In the genomic region with DNA sequence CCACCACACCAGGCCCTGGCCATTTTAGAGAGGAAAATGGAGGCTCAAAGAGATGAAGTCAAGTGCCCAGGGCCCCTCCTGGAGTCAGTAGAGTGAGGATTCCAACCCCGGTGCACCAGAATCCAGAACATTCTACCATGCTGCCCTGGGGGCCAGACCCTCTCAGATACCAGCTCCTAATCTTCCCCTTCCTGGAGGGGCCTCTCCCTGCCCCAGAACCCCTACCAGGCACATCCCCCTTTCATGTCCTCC, we compare ENCODE assay signal across 11 cellular contexts. TPM values are rescaled to one million over a fixed set of nuclear protein-coding genes. Genes with fewer than 3 reads are reported as not detected.
DNase-seq lines count a peak whose midpoint lies in the region; ATAC-seq and TF ChIP-seq lines count a peak whose summit lies in the region.
"Had no signal": no experiment of that assay in that cellular context is flagged by ENCODE, and none has a peak within 500 bp of the region (broad histone marks: within the 10 kb centered on the region; RNA-seq: fewer than 3 reads in every experiment).

No MANE protein-coding gene starts in this region.

- no peak overlapping the region for H3K9ac ChIP-seq in mammary epithelial cell (ENCODE audit: insufficient read depth, low read length)
- H3K9ac ChIP-seq in mucosa of stomach (ENCODE audit: low read length) = peak overlapping the region; percentile 17

- no peak overlapping the region for H2AFZ ChIP-seq in mammary epithelial cell (ENCODE audit: low read depth, low read length)

- CTCF ChIA-PET in MCF 10A (lab: Yijun Ruan, JAX) (interaction anchor here (0.6 kb wide), 1 partner anchor 107 kb away, joined by 3 read pairs; no protein-coding TSS in a partner anchor), mammary epithelial cell (lab: Charles Lee; ENCODE audit: low non-redundant PET) (no interaction called here), GM10248 (lab: Yijun Ruan, JAX) (interaction anchor here (1.0 to 3.3 kb wide), 4 partner anchors 9 to 219 kb away, joined by 3 to 17 read pairs (median 4); partner anchors contain the start of genes MRPS12 and SARS2)

- TF ChIP-seq POLR2A in body of pancreas (IDR thresholded peaks at IDR 0.05) (no peak), upper lobe of left lung (IDR thresholded peaks at IDR 0.05) (no peak)

- H3K4me3 ChIP-seq in mammary epithelial cell (replicated peaks in 1 of 3; ENCODE audit: insufficient read depth in 1 of 3, low read depth in 2 of 3, low read length in 3 of 3) (no peak overlapping the region), body of pancreas (no peak overlapping the region), mucosa of stomach (ENCODE audit: low read length) (no peak overlapping the region), upper lobe of left lung (no peak overlapping the region)
- H3K4me3 ChIP-seq: psoas muscle had no signal

- intact Hi-C loops in MCF 10A (cut with micrococcal nuclease) (no loop called here), mammary epithelial cell (cut with micrococcal nuclease) (no loop called here), body of pancreas (cut with DNase I) (no loop called here)

- peaks cover 51% of the 10 kb centered on the region for H3K36me3 Mint-ChIP-seq in MCF 10A (ENCODE audit: insufficient read depth, unreplicated experiment)

- in situ Hi-C loops in mammary epithelial cell (cut with MboI; ENCODE audit: low sequenced_read_pairs in 2 of 2) = loop anchor here in 1 of 2 donors (25.0 kb wide), 1 partner anchor 104 kb away; the partner anchor contains the start of genes ECH1 and HNRNPL

- no peaks in the 10 kb centered on the region for H3K9me3 ChIP-seq in mammary epithelial cell (replicated peaks; ENCODE audit: insufficient read depth, low read length)
- no peaks in the 10 kb centered on the region for H3K9me3 ChIP-seq in body of pancreas
- no peaks in the 10 kb centered on the region for H3K9me3 ChIP-seq in mucosa of stomach (ENCODE audit: control insufficient read depth, low read length)
- H3K9me3 ChIP-seq in upper lobe of left lung = no peaks in the 10 kb centered on the region
- H3K9me3 ChIP-seq: psoas muscle had no signal

- H3K4me3 Mint-ChIP-seq in MCF 10A (ENCODE audit: unreplicated experiment) = no peak overlapping the region

- H3K79me2 ChIP-seq in mammary epithelial cell (ENCODE audit: insufficient read depth, low read length) = peaks cover 7% of the 10 kb centered on the region

- no peaks in the 10 kb centered on the region for H4K20me1 ChIP-seq in mammary epithelial cell (ENCODE audit: insufficient read depth, low read length)

- H3K9me3 Mint-ChIP-seq in MCF 10A (ENCODE audit: unreplicated experiment) = no peaks in the 10 kb centered on the region

- peaks cover 27% of the 10 kb centered on the region for H3K4me1 Mint-ChIP-seq in MCF 10A (ENCODE audit: insufficient read depth, unreplicated experiment)

- no peaks in the 10 kb centered on the region for H3K27me3 ChIP-seq in mammary epithelial cell (ENCODE audit: insufficient read depth, low read length)
- no peaks in the 10 kb centered on the region for H3K27me3 ChIP-seq in body of pancreas
- no peaks in the 10 kb centered on the region for H3K27me3 ChIP-seq in mucosa of stomach (ENCODE audit: control insufficient read depth, insufficient read depth, low read length)
- H3K27me3 ChIP-seq in upper lobe of left lung = no peaks in the 10 kb centered on the region

- no peak for TF ChIP-seq EP300 in upper lobe of left lung (IDR thresholded peaks at IDR 0.05)

- H3K27ac ChIP-seq in mammary epithelial cell (ENCODE audit: insufficient read depth, low read depth, low read length) (no peak overlapping the region), body of pancreas (peak overlapping the region in 3 of 4 donors; percentile 90 to 92 (median 90)), upper lobe of left lung (peak overlapping the region; percentile 46 to 89 (median 84))

- H3K4me1 ChIP-seq in mammary epithelial cell (ENCODE audit: insufficient read depth, low read length) (peaks cover 30% of the 10 kb centered on the region), body of pancreas (peaks cover 63% of the 10 kb centered on the region), mucosa of stomach (ENCODE audit: control insufficient read depth, insufficient read depth, low read length) (peaks cover 49% of the 10 kb centered on the region), upper lobe of left lung (peaks cover 33 to 73% (median 48%) of the 10 kb centered on the region in 4 donors)

- H3K36me3 ChIP-seq in mammary epithelial cell (ENCODE audit: insufficient read depth, low read length) (peaks cover 23% of the 10 kb centered on the region), body of pancreas (replicated peaks in 1 of 2; ENCODE audit: insufficient read depth in 1 of 2, low read depth in 2 of 2) (peaks cover 0 to 3% of the 10 kb centered on the region in 2 donors), mucosa of stomach (ENCODE audit: control insufficient read depth, insufficient read depth, low read length) (peaks cover 5% of the 10 kb centered on the region), upper lobe of left lung (peaks cover 6 to 41% (median 29%) of the 10 kb centered on the region in 4 donors)

- DNase-seq in MCF 10A (ENCODE audit: unreplicated experiment) = no peak
- DNase-seq in mammary epithelial cell = no peak
- DNase-seq in body of pancreas = no peak
- no peak for DNase-seq in upper lobe of left lung
- no peak for DNase-seq in GM10248 (ENCODE audit: extremely low spot score)
- DNase-seq in GF-D8 (lab: John Stamatoyannopoulos, UW) = no peak
- no peak for DNase-seq in HCEC 1CT
- DNase-seq: GOT3, NCI-H1092, psoas muscle had no signal

- H3K4me2 ChIP-seq in mammary epithelial cell (ENCODE audit: insufficient read depth, low read depth, low read length) = no peak overlapping the region

- ATAC-seq in body of pancreas (no peak), upper lobe of left lung (ENCODE audit: low FRiP score in 2 of 2) (no peak)

- peak overlapping the region; percentile 59 for H3K27ac Mint-ChIP-seq in MCF 10A (ENCODE audit: low read depth, unreplicated experiment)

- no TSS peak for BruUV-seq in MCF 10A (replicated peaks; lab: Mats Ljungman, UMichigan)
- no TSS peak for BruUV-seq in mammary epithelial cell (replicated peaks; lab: Mats Ljungman, UMichigan)

- WGBS in mammary epithelial cell (ENCODE audit: low coverage, missing lambda C conversion rate) = 86% methylated on average over 1 of the region's 1 CpG
- WGBS in body of pancreas, 2 donors = 100% methylated on average over 1 of the region's 1 CpG
- WGBS in upper lobe of left lung, 2 donors = 100% methylated on average over 1 of the region's 1 CpG

- TF ChIP-seq CTCF in MCF 10A (IDR thresholded peaks at IDR 0.05; ENCODE audit: unreplicated experiment) (no peak), mammary epithelial cell (conservative IDR thresholded peaks at IDR 0.05 in 1 of 2, IDR thresholded peaks at IDR 0.05 in 1 of 2; ENCODE audit: extremely low read depth in 1 of 2, insufficient read depth in 1 of 2, low read depth in 1 of 2, low read length in 2 of 2) (no peak), body of pancreas (IDR thresholded peaks at IDR 0.05) (no peak), upper lobe of left lung (IDR thresholded peaks at IDR 0.05) (no peak), GM10248 (IDR thresholded peaks at IDR 0.05; ENCODE audit: control extremely low read depth, extremely low read depth, low read depth, missing control alignments) (no peak)

- dilution Hi-C loops in mammary epithelial cell (cut with HindIII; ENCODE audit: low sequenced_read_pairs) = no loop called here

- POLR2A ChIA-PET in MCF 10A (lab: Yijun Ruan, JAX) = interaction anchor here (0.7 to 2.2 kb wide), 8 partner anchors 10 to 197 kb away, joined by 3 to 7 read pairs (median 4); partner anchors contain the start of genes ECH1, MRPS12 and SARS2
- POLR2A ChIA-PET in GM10248 (lab: Yijun Ruan, JAX) = no interaction called here

- H3K27me3 Mint-ChIP-seq in MCF 10A (ENCODE audit: insufficient read depth, unreplicated experiment) = no peaks in the 10 kb centered on the region

RNA-seq across cellular contexts. Expression of gene CAPN12, which starts 11.1 kb away (rescaled TPM):
- total RNA-seq in MCF 10A (2022) (not detected in 2 replicates), mammary epithelial cell (1 to 10 TPM in 1 of 2 donors, under 1 TPM in 1; 0.49 to 1.0 TPM), body of pancreas (10 to 100 TPM in 1 of 2 donors, 1 to 10 TPM in 1; 9.9 to 11.4 TPM), upper lobe of left lung (10 to 100 TPM in 3 of 6 donors, 1 to 10 TPM in 3; 5.2 to 93.2 (median 11.1) TPM)
- 4.6 TPM for polyA plus RNA-seq in mammary epithelial cell
- not detected for polyA minus RNA-seq in mammary epithelial cell

RNA-seq across cellular contexts. Expression of gene LGALS7, which starts 40.1 kb away (rescaled TPM):
- total RNA-seq in MCF 10A (2022) = 1.1 TPM in 1 of 2 replicates, not detected in the other
- total RNA-seq in mammary epithelial cell = 1 to 10 TPM in 1 of 2 donors, not detected in 1; 6.3 TPM
- 50.4 TPM for polyA plus RNA-seq in mammary epithelial cell
- polyA minus RNA-seq in mammary epithelial cell = 16.3 TPM
- not detected for total RNA-seq in body of pancreas
- total RNA-seq in upper lobe of left lung = not detected
- total RNA-seq: psoas muscle had no signal
- polyA plus RNA-seq: psoas muscle had no signal

RNA-seq across cellular contexts. Expression of gene LGALS7B, which starts 55.8 kb away (rescaled TPM):
- 2.5 and 2.6 TPM in 2 replicates for total RNA-seq in MCF 10A (2022)
- 100 to 1,000 TPM in 1 of 2 donors, under 1 TPM in 1; 0.73 to 210 TPM for total RNA-seq in mammary epithelial cell
- 688 TPM for polyA plus RNA-seq in mammary epithelial cell
- 2.2 TPM for polyA minus RNA-seq in mammary epithelial cell
- total RNA-seq in body of pancreas = not detected
- total RNA-seq in upper lobe of left lung = 10 to 100 TPM in 1 of 6 donors, not detected in 5; 12.4 TPM
- total RNA-seq: psoas muscle had no signal
